In genomic region chr20:62181808-62182207, GRCh38 we compare ENCODE assay signal across 10 cellular contexts. TPM values are rescaled to one million over a fixed set of nuclear protein-coding genes. Genes with fewer than 3 reads are reported as not detected.
DNase-seq lines count a peak whose midpoint lies in the region; ATAC-seq and TF ChIP-seq lines count a peak whose summit lies in the region.
"Had no signal": no experiment of that assay in that cellular context is flagged by ENCODE, and none has a peak within 500 bp of the region (broad histone marks: within the 10 kb centered on the region; RNA-seq: fewer than 3 reads in every experiment).

No MANE protein-coding gene starts in this region.

- H3K36me3 Mint-ChIP-seq in activated T-cell treated with anti-CD3 and anti-CD28 coated beads, Interleukin-2, amount 50 U/mL, for 4 hours (ENCODE audit: insufficient read depth), result peaks cover 2% of the 10 kb centered on the region

- no peaks in the 10 kb centered on the region for H3K27me3 Mint-ChIP-seq in activated T-cell treated with anti-CD3 and anti-CD28 coated beads, Interleukin-2, amount 50 U/mL, for 4 hours (ENCODE audit: low read depth)

- TF ChIP-seq CTCF in WI38 (IDR thresholded peaks at IDR 0.05; ENCODE audit: low read depth, low read length), result no peak

- H3K27ac ChIP-seq in stomach smooth muscle (ENCODE audit: low read length), result no peak overlapping the region

- H3K36me3 ChIP-seq in iPS-15b (ENCODE audit: control insufficient read depth, insufficient read depth, low read length), result peaks cover 10% of the 10 kb centered on the region
- H3K36me3 ChIP-seq in stomach smooth muscle (ENCODE audit: control insufficient read depth in 2 of 2, insufficient read depth in 2 of 2, low read length in 2 of 2), result peaks cover 0 to 3% of the 10 kb centered on the region in 2 donors

- no peaks in the 10 kb centered on the region for H3K9me3 ChIP-seq in iPS-15b (ENCODE audit: control insufficient read depth, insufficient read depth, low read length)
- H3K9me3 ChIP-seq in stomach smooth muscle (ENCODE audit: control insufficient read depth in 2 of 2, low read length in 2 of 2), result no peaks in the 10 kb centered on the region

- H3K4me1 ChIP-seq in iPS-15b (ENCODE audit: control insufficient read depth, insufficient read depth, low read length) (peaks cover 2% of the 10 kb centered on the region), stomach smooth muscle (ENCODE audit: control insufficient read depth, insufficient read depth, low read length) (peaks cover 13% of the 10 kb centered on the region)

- H3K9ac ChIP-seq in iPS-15b (ENCODE audit: low read depth, low read length), result no peak overlapping the region
- H3K9ac ChIP-seq in stomach smooth muscle (ENCODE audit: low read length in 2 of 2), result peak overlapping the region in 1 of 2 donors; percentile 99

- peak overlapping the region; percentile 92 for H3K4me3 Mint-ChIP-seq in activated T-cell treated with anti-CD3 and anti-CD28 coated beads, Interleukin-2, amount 50 U/mL, for 4 hours

- H3K27me3 ChIP-seq in iPS-15b (ENCODE audit: control insufficient read depth, insufficient read depth, low read length) (no peaks in the 10 kb centered on the region), stomach smooth muscle (ENCODE audit: control insufficient read depth in 1 of 2, insufficient read depth in 2 of 2, low read length in 2 of 2) (no peaks in the 10 kb centered on the region)

- H3K9me3 Mint-ChIP-seq in activated T-cell treated with anti-CD3 and anti-CD28 coated beads, Interleukin-2, amount 50 U/mL, for 4 hours, result no peaks in the 10 kb centered on the region

- no peak for DNase-seq in activated T-cell treated with anti-CD3 and anti-CD28 coated beads, Interleukin-2, amount 50 U/mL, for 4 hours
- no peak for DNase-seq in activated T-cell treated with anti-CD3 and anti-CD28 coated beads for 4 hours
- DNase-seq in NCI-H187 (lab: John Stamatoyannopoulos, UW), result no peak
- DNase-seq in NCI-H524 treated with DMSO at 0.1 percent for 48 hours (lab: John Stamatoyannopoulos, UW), result no peak
- no peak for DNase-seq in stimulated activated CD4-positive, alpha-beta T cell treated with anti-CD3 and anti-CD28 coated beads, Interleukin-2, amount 100 ng/mL, for 48 hours
- DNase-seq: HCEC 1CT; NK-92 treated with Interleukin-12 subunit alpha and Interleukin-12 subunit beta, amount 100 ng/mL, for 24 hours had no signal

- ATAC-seq in activated T-cell treated with anti-CD3 and anti-CD28 coated beads, Interleukin-2, amount 50 U/mL, for 4 hours, result no peak

- H3K4me1 Mint-ChIP-seq in activated T-cell treated with anti-CD3 and anti-CD28 coated beads, Interleukin-2, amount 50 U/mL, for 4 hours (ENCODE audit: low read depth), result peaks cover 26% of the 10 kb centered on the region

- peak overlapping the region; percentile 96 for H3K4me3 ChIP-seq in WI38 (ENCODE audit: low read depth, low read length)
- peak overlapping the region; percentile 77 for H3K4me3 ChIP-seq in iPS-15b (ENCODE audit: low read depth, low read length)
- peak overlapping the region; percentile 96 for H3K4me3 ChIP-seq in stomach smooth muscle (ENCODE audit: low read length in 2 of 2)

RNA-seq across cellular contexts. Expression of gene MTG2, which starts 1.0 kb away (rescaled TPM):
- 10 to 100 TPM; 38.3 to 57.6 (median 49.8) TPM for total RNA-seq in activated T-cell treated with anti-CD3 and anti-CD28 coated beads, Interleukin-2, amount 50 U/mL, for 4 hours

RNA-seq across cellular contexts. Expression of gene SS18L1, which starts 38.2 kb away (rescaled TPM):
- 10 to 100 TPM; 14.4 to 16.1 (median 14.5) TPM for total RNA-seq in activated T-cell treated with anti-CD3 and anti-CD28 coated beads, Interleukin-2, amount 50 U/mL, for 4 hours

RNA-seq across cellular contexts. Expression of gene HRH3, which starts 38.3 kb away (rescaled TPM):
- not detected for total RNA-seq in activated T-cell treated with anti-CD3 and anti-CD28 coated beads, Interleukin-2, amount 50 U/mL, for 4 hours

RNA-seq across cellular contexts. Expression of gene PSMA7, which starts 38.6 kb away (rescaled TPM):
- total RNA-seq in activated T-cell treated with anti-CD3 and anti-CD28 coated beads, Interleukin-2, amount 50 U/mL, for 4 hours, result 100 to 1,000 TPM; 651 to 699 (median 689) TPM

RNA-seq across cellular contexts. Expression of gene OSBPL2, which starts 56.5 kb away (rescaled TPM):
- 10 to 100 TPM; 17.5 to 22.5 (median 19.2) TPM for total RNA-seq in activated T-cell treated with anti-CD3 and anti-CD28 coated beads, Interleukin-2, amount 50 U/mL, for 4 hours
